ENCODE assay signal across 9 cellular contexts in genomic region chr11:27497284-27497866, GRCh38. TPM values are rescaled to one million over a fixed set of nuclear protein-coding genes. Genes with fewer than 3 reads are reported as not detected.
A peak's percentile ranks its signal among the peaks of the same experiment; 100 is the strongest.
DNase-seq lines count a peak whose midpoint lies in the region; ATAC-seq, FAIRE-seq and TF ChIP-seq lines count a peak whose summit lies in the region.
"Had no signal": no experiment of that assay in that cellular context is flagged by ENCODE, and none has a peak within 500 bp of the region (broad histone marks: within the 10 kb centered on the region; RNA-seq: fewer than 3 reads in every experiment).

No MANE protein-coding gene starts in this region.

- peaks cover 22% of the 10 kb centered on the region for H3K4me1 ChIP-seq in CD4-positive, alpha-beta memory T cell (ENCODE audit: insufficient read depth, low read length)
- H3K4me1 ChIP-seq in RWPE2 (ENCODE audit: insufficient read depth, poor library complexity, severe bottlenecking) (no peaks in the 10 kb centered on the region), gastroesophageal sphincter (peaks cover 3 to 37% (median 7%) of the 10 kb centered on the region in 3 donors)

- no peak overlapping the region for H3K27ac ChIP-seq in CD4-positive, alpha-beta memory T cell (ENCODE audit: low read depth, low read length)
- no peak overlapping the region for H3K27ac ChIP-seq in RWPE2 (ENCODE audit: poor library complexity, severe bottlenecking)
- peak overlapping the region in 1 of 4 donors; percentile 30 for H3K27ac ChIP-seq in gastroesophageal sphincter

- FAIRE-seq in GM19239 (lab: Jason Lieb, UNC): peak; percentile 73

- H3K9me3 ChIP-seq in CD4-positive, alpha-beta memory T cell (ENCODE audit: control insufficient read depth in 1 of 2, low read length in 2 of 2): no peaks in the 10 kb centered on the region
- H3K9me3 ChIP-seq in RWPE2 (ENCODE audit: severe bottlenecking) (no peaks in the 10 kb centered on the region), gastroesophageal sphincter (no peaks in the 10 kb centered on the region)

- no peaks in the 10 kb centered on the region for H3K9me3 Mint-ChIP-seq in CD4-positive, alpha-beta memory T cell
- H3K9me3 Mint-ChIP-seq in type B pancreatic cell: no peaks in the 10 kb centered on the region
- H3K9me3 Mint-ChIP-seq: IgD-negative memory B cell had no signal

- peaks cover 10 to 27% (median 13%) of the 10 kb centered on the region in 4 donors for H3K4me1 Mint-ChIP-seq in CD4-positive, alpha-beta memory T cell
- H3K4me1 Mint-ChIP-seq in type B pancreatic cell (ENCODE audit: unreplicated experiment): no peaks in the 10 kb centered on the region

- H3K27me3 ChIP-seq in CD4-positive, alpha-beta memory T cell (ENCODE audit: insufficient read depth, low read length): no peaks in the 10 kb centered on the region
- H3K27me3 ChIP-seq in RWPE2 (ENCODE audit: insufficient read depth, poor library complexity, severe bottlenecking): no peaks in the 10 kb centered on the region
- H3K27me3 ChIP-seq in gastroesophageal sphincter: no peaks in the 10 kb centered on the region

- peak in 3 of 5 donors; percentile 12 to 22 (median 16) for DNase-seq in CD4-positive, alpha-beta memory T cell
- DNase-seq in GM19239 (ENCODE audit: insufficient read length, low spot score) (no peak), RWPE2 (ENCODE audit: low spot score) (no peak), type B pancreatic cell (ENCODE audit: extremely low spot score, unreplicated experiment) (no peak), COLO668 (lab: John Stamatoyannopoulos, UW; ENCODE audit: unreplicated experiment) (no peak)

- ATAC-seq in HG03442 (IDR thresholded peaks at IDR 0.05; ENCODE audit: unreplicated experiment) (peak; percentile 75), RWPE2 (ENCODE audit: low read depth) (no peak), gastroesophageal sphincter (no peak), GM19324 (IDR thresholded peaks at IDR 0.05; ENCODE audit: low FRiP score, unreplicated experiment) (no peak)

- no peaks in the 10 kb centered on the region for H3K27me3 Mint-ChIP-seq in CD4-positive, alpha-beta memory T cell
- no peaks in the 10 kb centered on the region for H3K27me3 Mint-ChIP-seq in type B pancreatic cell
- H3K27me3 Mint-ChIP-seq: IgD-negative memory B cell had no signal

- no peak overlapping the region for H3K4me3 ChIP-seq in CD4-positive, alpha-beta memory T cell (ENCODE audit: low read length in 2 of 2)
- H3K4me3 ChIP-seq in RWPE2 (ENCODE audit: severe bottlenecking) (no peak overlapping the region), gastroesophageal sphincter (no peak overlapping the region)

- intact Hi-C loops in CD4-positive, alpha-beta memory T cell (cut with micrococcal nuclease): no loop called here

- POLR2A ChIA-PET in CD4-positive, alpha-beta memory T cell (lab: Charles Lee; ENCODE audit: partially characterized antibody): interaction anchor here (2.4 kb wide), 1 partner anchor 9 kb away, joined by 13 read pairs; the partner anchor contains the start of gene LIN7C

- no peak overlapping the region for H3K4me3 Mint-ChIP-seq in CD4-positive, alpha-beta memory T cell
- H3K4me3 Mint-ChIP-seq in type B pancreatic cell: no peak overlapping the region
- H3K4me3 Mint-ChIP-seq: IgD-negative memory B cell had no signal

- CTCF ChIA-PET in CD4-positive, alpha-beta memory T cell (lab: Charles Lee; ENCODE audit: partially characterized antibody): interaction anchor here (1.2 to 8.5 kb wide), 4 partner anchors 10 to 314 kb away, joined by 3 to 116 read pairs (median 10); partner anchors contain the start of genes LGR4 and LIN7C

- TF ChIP-seq POLR2A in gastroesophageal sphincter (IDR thresholded peaks at IDR 0.05): no peak

- no peak for TF ChIP-seq EP300 in gastroesophageal sphincter (IDR thresholded peaks at IDR 0.05)

- peak overlapping the region in 2 of 7 donors; percentile 42 to 48 for H3K27ac Mint-ChIP-seq in CD4-positive, alpha-beta memory T cell
- H3K27ac Mint-ChIP-seq in type B pancreatic cell: no peak overlapping the region
- H3K27ac Mint-ChIP-seq: IgD-negative memory B cell had no signal

- peaks cover 19% of the 10 kb centered on the region for H3K36me3 ChIP-seq in CD4-positive, alpha-beta memory T cell (ENCODE audit: insufficient read depth, low read length)
- H3K36me3 ChIP-seq in RWPE2 (ENCODE audit: low read depth): peaks cover 96% of the 10 kb centered on the region
- H3K36me3 ChIP-seq in gastroesophageal sphincter: peaks cover 6 to 65% of the 10 kb centered on the region in 2 donors

- TF ChIP-seq CTCF in RWPE2 (IDR thresholded peaks at IDR 0.05; ENCODE audit: poor library complexity, severe bottlenecking): peak; percentile 69
- peak in 3 of 4 experiments; percentile 28 to 55 (median 48) for TF ChIP-seq CTCF in gastroesophageal sphincter (IDR thresholded peaks at IDR 0.05)
- peak; percentile 75 for TF ChIP-seq CTCF in type B pancreatic cell (conservative IDR thresholded peaks at IDR 0.05)

- H3K36me3 Mint-ChIP-seq in CD4-positive, alpha-beta memory T cell: peaks cover 10 to 40% of the 10 kb centered on the region in 2 donors
- peaks cover 12% of the 10 kb centered on the region for H3K36me3 Mint-ChIP-seq in type B pancreatic cell
- H3K36me3 Mint-ChIP-seq: IgD-negative memory B cell had no signal

RNA-seq across cellular contexts. Expression of gene LIN7C, which starts 9.2 kb away (rescaled TPM):
- 10 to 100 TPM; 30.7 to 31.8 TPM for total RNA-seq in CD4-positive, alpha-beta memory T cell
- 10 to 100 TPM; 16.4 to 17.8 TPM for polyA plus RNA-seq in CD4-positive, alpha-beta memory T cell
- total RNA-seq in gastroesophageal sphincter (10 to 100 TPM; 37.6 to 56.2 (median 51.1) TPM), type B pancreatic cell (ENCODE audit: low replicate concordance) (30.1 and 31.1 TPM in 2 replicates)

RNA-seq across cellular contexts. Expression of gene LGR4, which starts 24.8 kb away (rescaled TPM):
- total RNA-seq in CD4-positive, alpha-beta memory T cell: 1 to 10 TPM in 1 of 2 experiments, under 1 TPM in 1; 0.58 to 1.6 TPM
- under 1 TPM; 0.03 to 0.58 TPM for polyA plus RNA-seq in CD4-positive, alpha-beta memory T cell
- total RNA-seq in gastroesophageal sphincter (10 to 100 TPM; 21.0 to 35.9 (median 31.8) TPM), type B pancreatic cell (ENCODE audit: low replicate concordance) (39.6 and 54.5 TPM in 2 replicates)

Comparison
In these comparisons a context has a peak if more than half of its experiments do, and no peak if none do; other contexts are left out.
1. DNase-seq: peak in CD4-positive, alpha-beta memory T cell (3 of 5); none in GM19239 (single experiment), RWPE2 (single experiment), type B pancreatic cell (single experiment) and COLO668 (single experiment).
2. RNA of gene LGR4, which starts 24.8 kb away (total RNA-seq): 39.6 to 54.5 TPM in type B pancreatic cell and 21.0 to 35.9 TPM in gastroesophageal sphincter; 0.58 to 1.6 TPM in CD4-positive, alpha-beta memory T cell; every median in the first group is over 4 times any median in the second.
3. Peak in every context shown above with its lines, with median percentiles within 50 percentile points of each other: CTCF ChIP-seq.